1 cellular context compared by ENCODE assay signal in genomic region chr7:46432666-46433065, GRCh38.
TF ChIP-seq lines count a peak whose summit lies in the region.

No MANE protein-coding gene starts in this region.

TF ChIP-seq in A549, 52 proteins besides CTCF, POLR2A, EP300 and RAD21 (continued from another document):
- TF ChIP-seq CHD2 (IDR thresholded peaks at IDR 0.05; ENCODE audit: low read length, partially characterized antibody) (no peak), HES2 (IDR thresholded peaks at IDR 0.05) (peak; percentile 78), JUN (IDR thresholded peaks at IDR 0.05) (peak; percentile 65 to 67; a peak in 3 of 5 replicates), BHLHE40 (IDR thresholded peaks at IDR 0.05; ENCODE audit: low read depth, low read length) (no peak), GATA3 (IDR thresholded peaks at IDR 0.05; ENCODE audit: borderline replicate concordance) (peak; percentile 96), NPAS2 (CRISPR knock-in tag; IDR thresholded peaks at IDR 0.05; ENCODE audit: borderline replicate concordance) (no peak), MAZ (IDR thresholded peaks at IDR 0.05; ENCODE audit: borderline replicate concordance, low read depth, low read length) (no peak), REST (IDR thresholded peaks at IDR 0.05) (no peak), JUNB (IDR thresholded peaks at IDR 0.05) (peak; percentile 68; the same call in 1 of the 2 replicates), MAX (IDR thresholded peaks at IDR 0.05) (no peak), SMC3 (IDR thresholded peaks at IDR 0.05) (peak; percentile 39; the same call in 1 of the 3 replicates)
TF ChIP-seq in A549: peak in this region for 9.
